37 cellular contexts compared by ENCODE assay signal in the genomic region with DNA sequence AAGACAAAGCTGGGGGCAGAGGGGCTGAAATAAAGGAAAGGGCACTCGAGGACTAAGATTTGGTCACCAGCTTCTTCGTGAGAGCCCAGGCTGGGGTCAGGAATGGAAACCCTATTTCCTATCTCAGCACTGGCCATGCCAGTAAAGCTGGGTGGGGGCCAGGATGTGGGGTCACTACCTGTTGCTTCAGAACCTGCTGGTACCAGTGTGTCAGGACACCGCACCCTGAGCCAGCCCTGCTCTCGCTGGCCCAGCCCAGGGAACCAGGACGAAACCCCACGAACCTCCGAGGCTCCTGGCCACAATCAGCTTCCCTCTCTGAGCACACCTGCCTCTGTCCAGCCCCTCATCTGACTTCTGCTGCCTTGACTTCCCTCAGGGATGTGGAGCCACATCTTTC. TPM values are rescaled to one million over a fixed set of nuclear protein-coding genes. Genes with fewer than 3 reads are reported as not detected.
"Had no signal": no experiment of that assay in that cellular context is flagged by ENCODE, and none has a peak within 500 bp of the region (broad histone marks: within the 10 kb centered on the region; RNA-seq: fewer than 3 reads in every experiment).

No MANE protein-coding gene starts in this region.

- H3K36me3 Mint-ChIP-seq: activated CD4-positive, alpha-beta memory T cell treated with anti-CD3 and anti-CD28 coated beads for 36 hours; activated naive CD8-positive, alpha-beta T cell treated with anti-CD3 and anti-CD28 coated beads for 36 hours; T-cell had no signal

- H3K27me3 Mint-ChIP-seq: activated CD4-positive, alpha-beta memory T cell treated with anti-CD3 and anti-CD28 coated beads for 36 hours; activated naive CD8-positive, alpha-beta T cell treated with anti-CD3 and anti-CD28 coated beads for 36 hours had no signal

- H3K4me3 Mint-ChIP-seq: activated B cell treated with CpG ODN at 0.5 μM for 24 hours; activated CD4-positive, alpha-beta memory T cell treated with anti-CD3 and anti-CD28 coated beads for 36 hours; activated naive CD8-positive, alpha-beta T cell treated with anti-CD3 and anti-CD28 coated beads for 36 hours; activated T-cell treated with anti-CD3 and anti-CD28 coated beads, Interleukin-2, amount 50 U/mL, for 4 hours; T-cell had no signal

- H3K27me3 ChIP-seq: ascending aorta, Peyer's patch had no signal

- ATAC-seq: activated T-cell treated with anti-CD3 and anti-CD28 coated beads, Interleukin-2, amount 50 U/mL, for 4 hours; PC-3; Right ventricle myocardium inferior; SK-N-SH treated with all-trans-retinoic acid at 6 μM for 48 hours; T-cell had no signal

- H3K4me3 ChIP-seq: ascending aorta, Peyer's patch had no signal

- H3K36me3 ChIP-seq: ascending aorta, Peyer's patch had no signal

- DNase-seq: activated B cell treated with CpG ODN at 0.5 μM for 24 hours; activated CD4-positive, alpha-beta memory T cell treated with anti-CD3 and anti-CD28 coated beads for 36 hours; activated CD4-positive, alpha-beta T cell treated with anti-CD3 and anti-CD28 coated beads for 4 hours; activated CD4-positive, alpha-beta T cell treated with anti-CD3 and anti-CD28 coated beads, Interleukin-2, amount 50 U/mL, for 1 hour; activated CD4-positive, CD25-positive, alpha-beta regulatory T cell treated with anti-CD3 and anti-CD28 coated beads, Interleukin-2, amount 50 U/mL, for 72 hours; activated CD8-positive, alpha-beta memory T cell treated with anti-CD3 and anti-CD28 coated beads, Interleukin-2, amount 50 U/mL, for 4 hours; activated effector memory CD4-positive, alpha-beta T cell treated with anti-CD3 and anti-CD28 coated beads, Interleukin-2, amount 50 U/mL, for 16 hours; activated naive CD4-positive, alpha-beta T cell; activated naive CD4-positive, alpha-beta T cell treated with anti-CD3 and anti-CD28 coated beads, Interleukin-2, amount 50 U/mL, for 16 hours; activated naive CD8-positive, alpha-beta T cell treated with anti-CD3 and anti-CD28 coated beads for 36 hours; activated T-cell treated with anti-CD3 and anti-CD28 coated beads for 4 hours; activated T-cell treated with anti-CD3 and anti-CD28 coated beads, Interleukin-2, amount 50 U/mL, for 4 hours; amniotic stem cell; caudate nucleus; cerebellar nuclear complex; Karpas-422; KBM-7; NCI-H1105; NCI-H1417 treated with DMSO at 0.1 percent for 48 hours; NCI-H1930; NCI-H2081 treated with DMSO at 0.1 percent for 48 hours; NCI-H226; NCI-H446 treated with DMSO at 0.1 percent for 48 hours; NCI-H524; PC-3; RPMI8226; SIG-M5; T-cell; T-helper 2 cell; T-helper 9 cell had no signal

- H3K9me3 Mint-ChIP-seq: activated B cell treated with CpG ODN at 0.5 μM for 24 hours; activated CD4-positive, alpha-beta memory T cell treated with anti-CD3 and anti-CD28 coated beads for 36 hours; activated naive CD8-positive, alpha-beta T cell treated with anti-CD3 and anti-CD28 coated beads for 36 hours; activated T-cell treated with anti-CD3 and anti-CD28 coated beads, Interleukin-2, amount 50 U/mL, for 4 hours; T-cell had no signal

- H3K27ac ChIP-seq: ascending aorta, Peyer's patch, VCaP had no signal

- H3K9me3 ChIP-seq: ascending aorta, Peyer's patch had no signal

- H3K27ac Mint-ChIP-seq: activated B cell treated with CpG ODN at 0.5 μM for 24 hours; activated CD4-positive, alpha-beta memory T cell treated with anti-CD3 and anti-CD28 coated beads for 36 hours; activated naive CD8-positive, alpha-beta T cell treated with anti-CD3 and anti-CD28 coated beads for 36 hours; T-cell had no signal

RNA-seq across cellular contexts. Expression of gene CDSN, which starts 2.1 kb away (rescaled TPM):
- total RNA-seq: activated B cell treated with CpG ODN at 0.5 μM for 24 hours; activated CD4-positive, alpha-beta memory T cell treated with anti-CD3 and anti-CD28 coated beads for 36 hours; activated naive CD8-positive, alpha-beta T cell treated with anti-CD3 and anti-CD28 coated beads for 36 hours; activated T-cell treated with anti-CD3 and anti-CD28 coated beads, Interleukin-2, amount 50 U/mL, for 4 hours; ascending aorta; Right ventricle myocardium inferior; SK-MEL-5; T-cell had no signal

RNA-seq across cellular contexts. Expression of gene PSORS1C1, which starts 3.6 kb away (rescaled TPM):
- total RNA-seq: activated CD4-positive, alpha-beta memory T cell treated with anti-CD3 and anti-CD28 coated beads for 36 hours; activated T-cell treated with anti-CD3 and anti-CD28 coated beads, Interleukin-2, amount 50 U/mL, for 4 hours; ascending aorta; SK-MEL-5; T-cell had no signal

RNA-seq across cellular contexts. Expression of gene C6orf15, which starts 5.8 kb away (rescaled TPM):
- total RNA-seq: activated B cell treated with CpG ODN at 0.5 μM for 24 hours; activated CD4-positive, alpha-beta memory T cell treated with anti-CD3 and anti-CD28 coated beads for 36 hours; activated naive CD8-positive, alpha-beta T cell treated with anti-CD3 and anti-CD28 coated beads for 36 hours; activated T-cell treated with anti-CD3 and anti-CD28 coated beads, Interleukin-2, amount 50 U/mL, for 4 hours; ascending aorta; MCF 10A; PC-3; Peyer's patch; Right ventricle myocardium inferior; SK-MEL-5; T-cell had no signal

RNA-seq across cellular contexts. Expression of gene PSORS1C2, which starts 20.7 kb away (rescaled TPM):
- total RNA-seq: activated B cell treated with CpG ODN at 0.5 μM for 24 hours; activated CD4-positive, alpha-beta memory T cell treated with anti-CD3 and anti-CD28 coated beads for 36 hours; activated naive CD8-positive, alpha-beta T cell treated with anti-CD3 and anti-CD28 coated beads for 36 hours; activated T-cell treated with anti-CD3 and anti-CD28 coated beads, Interleukin-2, amount 50 U/mL, for 4 hours; MCF 10A; PC-3; Peyer's patch; Right ventricle myocardium inferior; SK-MEL-5; T-cell had no signal
